Comparison of ENCODE assay signal across 8 cellular contexts in the genomic region with DNA sequence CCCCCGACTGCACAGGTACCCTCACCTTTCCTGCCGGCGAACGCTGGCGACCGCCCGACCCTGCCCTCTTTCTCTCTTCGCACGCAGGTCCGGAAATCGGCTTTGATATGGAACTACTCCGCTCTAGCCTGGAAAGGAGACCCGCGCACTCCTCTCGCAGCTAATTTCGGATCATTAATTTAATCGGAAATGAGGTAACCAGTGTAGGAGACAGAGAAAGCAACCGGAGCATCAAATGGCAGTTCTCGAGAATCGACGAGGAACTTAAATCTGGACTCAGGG. TPM values are rescaled to one million over a fixed set of nuclear protein-coding genes. Genes with fewer than 3 reads are reported as not detected.
A peak's percentile ranks its signal among the peaks of the same experiment; 100 is the strongest.
DNase-seq lines count a peak whose midpoint lies in the region; ATAC-seq and TF ChIP-seq lines count a peak whose summit lies in the region.

No MANE protein-coding gene starts in this region.

- peaks cover 9% of the 10 kb centered on the region for H3K36me3 Mint-ChIP-seq in activated T-cell treated with anti-CD3 and anti-CD28 coated beads, Interleukin-2, amount 50 U/mL, for 4 hours (ENCODE audit: insufficient read depth)
- peaks cover 5% of the 10 kb centered on the region for H3K36me3 Mint-ChIP-seq in activated CD4-positive, alpha-beta memory T cell treated with anti-CD3 and anti-CD28 coated beads for 36 hours

- H3K36me3 ChIP-seq in iPS-18a (ENCODE audit: control insufficient read depth, low read depth, low read length) (no peaks in the 10 kb centered on the region), stomach (no peaks in the 10 kb centered on the region)

- DNase-seq in activated T-cell treated with anti-CD3 and anti-CD28 coated beads, Interleukin-2, amount 50 U/mL, for 4 hours = no peak
- no peak for DNase-seq in activated T-cell treated with anti-CD3 and anti-CD28 coated beads, Interleukin-2, amount 50 U/mL, for 1 hour
- no peak for DNase-seq in activated CD4-positive, alpha-beta memory T cell treated with anti-CD3 and anti-CD28 coated beads for 36 hours
- no peak for DNase-seq in stomach
- DNase-seq in stimulated activated CD4-positive, alpha-beta T cell treated with anti-CD3 and anti-CD28 coated beads, Interleukin-2, amount 100 ng/mL, for 24 hours = no peak
- DNase-seq in activated CD8-positive, alpha-beta memory T cell treated with anti-CD3 and anti-CD28 coated beads, Interleukin-2, amount 50 U/mL, for 4 hours = no peak

- H3K9me3 Mint-ChIP-seq in activated T-cell treated with anti-CD3 and anti-CD28 coated beads, Interleukin-2, amount 50 U/mL, for 4 hours = no peaks in the 10 kb centered on the region
- no peaks in the 10 kb centered on the region for H3K9me3 Mint-ChIP-seq in activated CD4-positive, alpha-beta memory T cell treated with anti-CD3 and anti-CD28 coated beads for 36 hours

- TF ChIP-seq EP300 in stomach (IDR thresholded peaks at IDR 0.05) = no peak

- H3K27ac ChIP-seq in iPS-18a (ENCODE audit: low read length) = no peak overlapping the region
- H3K27ac ChIP-seq in stomach = peak overlapping the region; percentile 96 to 100 (median 99)

- H3K4me3 ChIP-seq in iPS-18a (ENCODE audit: low read length) (peak overlapping the region; percentile 84), stomach (peak overlapping the region; percentile 76 to 93 (median 86))

- H3K4me1 ChIP-seq in iPS-18a (ENCODE audit: control insufficient read depth, low read depth, low read length) = peaks cover 15% of the 10 kb centered on the region
- H3K4me1 ChIP-seq in stomach = peaks cover 19 to 63% (median 44%) of the 10 kb centered on the region in 4 donors

- POLR2A ChIA-PET in activated CD4-positive, alpha-beta memory T cell treated with anti-CD3 and anti-CD28 coated beads for 36 hours (lab: Charles Lee) = interaction anchor here (0.6 to 4.1 kb wide), 28 partner anchors 15 to 443 kb away, joined by 3 to 55 read pairs (median 8); no protein-coding TSS in a partner anchor

- intact Hi-C loops in activated CD4-positive, alpha-beta memory T cell treated with anti-CD3 and anti-CD28 coated beads for 36 hours (cut with micrococcal nuclease) = loop anchor here (1.0 to 5.0 kb wide), 9 partner anchors 31 to 1515 kb away; a partner anchor contains a TSS
- intact Hi-C loops in stomach (cut with DNase I; ENCODE audit: low total_unique reads) = no loop called here

- H3K27ac Mint-ChIP-seq in activated CD4-positive, alpha-beta memory T cell treated with anti-CD3 and anti-CD28 coated beads for 36 hours = peak overlapping the region; percentile 93

- no peaks in the 10 kb centered on the region for H3K27me3 Mint-ChIP-seq in activated T-cell treated with anti-CD3 and anti-CD28 coated beads, Interleukin-2, amount 50 U/mL, for 4 hours (ENCODE audit: low read depth)
- H3K27me3 Mint-ChIP-seq in activated CD4-positive, alpha-beta memory T cell treated with anti-CD3 and anti-CD28 coated beads for 36 hours = no peaks in the 10 kb centered on the region

- peaks cover 43% of the 10 kb centered on the region for H3K27me3 ChIP-seq in iPS-18a (ENCODE audit: control insufficient read depth, insufficient read depth, low read length)
- no peaks in the 10 kb centered on the region for H3K27me3 ChIP-seq in stomach

- no peak for TF ChIP-seq CTCF in stomach (IDR thresholded peaks at IDR 0.05)

- no peak for TF ChIP-seq POLR2A in stomach (IDR thresholded peaks at IDR 0.05)

- peak overlapping the region; percentile 98 for H3K4me3 Mint-ChIP-seq in activated T-cell treated with anti-CD3 and anti-CD28 coated beads, Interleukin-2, amount 50 U/mL, for 4 hours
- H3K4me3 Mint-ChIP-seq in activated CD4-positive, alpha-beta memory T cell treated with anti-CD3 and anti-CD28 coated beads for 36 hours = peak overlapping the region; percentile 94

- WGBS in stomach, 5 donors = 0 to 3% (median 1%) methylated on average over 18 to 21 of the region's 21 CpGs

- H3K4me1 Mint-ChIP-seq in activated T-cell treated with anti-CD3 and anti-CD28 coated beads, Interleukin-2, amount 50 U/mL, for 4 hours (ENCODE audit: low read depth) = peaks cover 56% of the 10 kb centered on the region
- peaks cover 57% of the 10 kb centered on the region for H3K4me1 Mint-ChIP-seq in activated CD4-positive, alpha-beta memory T cell treated with anti-CD3 and anti-CD28 coated beads for 36 hours (ENCODE audit: low read depth)

- peak overlapping the region; percentile 58 for H3K9ac ChIP-seq in iPS-18a (ENCODE audit: low read length)

- CTCF ChIA-PET in activated CD4-positive, alpha-beta memory T cell treated with anti-CD3 and anti-CD28 coated beads for 36 hours (lab: Charles Lee) = interaction anchor here (0.7 to 5.3 kb wide), 28 partner anchors 9 to 352 kb away, joined by 3 to 62 read pairs (median 5); no protein-coding TSS in a partner anchor

- peak; percentile 1 for ATAC-seq in activated T-cell treated with anti-CD3 and anti-CD28 coated beads, Interleukin-2, amount 50 U/mL, for 4 hours
- peak; percentile 1 for ATAC-seq in HG03196 (IDR thresholded peaks at IDR 0.05; ENCODE audit: unreplicated experiment)

- no peaks in the 10 kb centered on the region for H3K9me3 ChIP-seq in iPS-18a (ENCODE audit: control insufficient read depth, low read depth, low read length)
- no peaks in the 10 kb centered on the region for H3K9me3 ChIP-seq in stomach

RNA-seq across cellular contexts. Expression of a gene that starts 0.9 kb away (rescaled TPM):
- total RNA-seq in activated T-cell treated with anti-CD3 and anti-CD28 coated beads, Interleukin-2, amount 50 U/mL, for 4 hours = 10 to 100 TPM; 39.5 to 63.8 (median 45.1) TPM
- total RNA-seq in activated CD4-positive, alpha-beta memory T cell treated with anti-CD3 and anti-CD28 coated beads for 36 hours = 10 to 100 TPM; 34.1 to 36.7 TPM
- total RNA-seq in stomach = 100 to 1,000 TPM in 1 of 5 donors, 10 to 100 TPM in 4; 32.4 to 106 (median 64.6) TPM
- polyA plus RNA-seq in stomach = 1 to 10 TPM; 5.2 to 8.7 (median 7.6) TPM
